ENCODE assay signal across 14 cellular contexts in the genomic region with DNA sequence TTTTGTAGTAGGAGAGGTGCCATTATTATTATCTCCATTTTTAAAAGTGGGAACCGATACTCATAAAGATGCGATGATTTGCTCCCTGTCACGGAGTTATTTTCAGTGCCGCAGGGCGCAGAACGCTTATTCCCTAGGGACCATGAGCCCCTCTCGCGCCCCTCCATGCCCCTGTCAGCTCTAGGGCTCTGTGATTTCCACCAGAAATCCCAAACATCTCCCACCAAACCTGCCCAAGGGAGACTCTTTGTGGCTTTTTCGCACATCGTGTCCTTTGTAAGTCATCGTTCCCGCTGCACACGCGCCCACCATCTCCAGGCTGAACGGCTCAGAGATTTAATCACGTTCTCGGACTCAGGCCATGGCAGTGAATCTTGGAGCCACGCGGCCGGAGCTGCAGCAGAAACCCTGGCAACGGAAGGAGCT.
DNase-seq lines count a peak whose midpoint lies in the region; ATAC-seq and TF ChIP-seq lines count a peak whose summit lies in the region.
"Had no signal": no experiment of that assay in that cellular context is flagged by ENCODE, and none has a peak within 500 bp of the region (broad histone marks: within the 10 kb centered on the region; RNA-seq: fewer than 3 reads in every experiment).

No MANE protein-coding gene starts in this region.

- intact Hi-C loops in heart right ventricle (cut with DNase I): loop anchor here in 2 of 10 donors (10.0 kb wide), 2 partner anchors 144 to 154 kb away; no protein-coding TSS in a partner anchor
- intact Hi-C loops in cardiac septum (cut with DNase I): loop anchor here (5.0 kb wide), 1 partner anchor 91 kb away; no protein-coding TSS in a partner anchor
- intact Hi-C loops in aorta (cut with DNase I): no loop called here

- peak overlapping the region; percentile 41 for H3K27ac Mint-ChIP-seq in nephron progenitor cell

- H3K27me3 Mint-ChIP-seq in nephron progenitor cell (ENCODE audit: low read depth, poor library complexity): peaks cover 2% of the 10 kb centered on the region

- H3K27me3 ChIP-seq in heart right ventricle: no peaks in the 10 kb centered on the region
- H3K27me3 ChIP-seq in aorta (ENCODE audit: control insufficient read depth in 1 of 2, insufficient read depth in 2 of 2, low read length in 1 of 2): no peaks in the 10 kb centered on the region

- no peaks in the 10 kb centered on the region for H3K36me3 Mint-ChIP-seq in nephron progenitor cell (ENCODE audit: low read depth)
- H3K36me3 Mint-ChIP-seq: naive thymus-derived CD4-positive, alpha-beta T cell had no signal

- H3K36me3 ChIP-seq in heart right ventricle (no peaks in the 10 kb centered on the region), aorta (ENCODE audit: control insufficient read depth in 1 of 2, insufficient read depth in 2 of 2, low read length in 1 of 2) (no peaks in the 10 kb centered on the region)

- ATAC-seq in heart right ventricle (peak in 3 of 8 donors; percentile 50 to 65 (median 53)), aorta (ENCODE audit: low FRiP score) (peak; percentile 55), HG03521 (IDR thresholded peaks at IDR 0.05; ENCODE audit: unreplicated experiment) (no peak)
- ATAC-seq: foreskin keratinocyte had no signal

- peaks cover 54% of the 10 kb centered on the region for H3K4me1 Mint-ChIP-seq in nephron progenitor cell

- H3K4me3 Mint-ChIP-seq in nephron progenitor cell: peak overlapping the region; percentile 36

- H3K9me3 ChIP-seq in heart right ventricle: no peaks in the 10 kb centered on the region
- no peaks in the 10 kb centered on the region for H3K9me3 ChIP-seq in aorta (ENCODE audit: control insufficient read depth, low read length)

- H3K4me1 ChIP-seq in heart right ventricle (peaks cover 5 to 24% (median 11%) of the 10 kb centered on the region in 9 donors), aorta (ENCODE audit: control insufficient read depth in 1 of 2, insufficient read depth in 2 of 2, low read length in 2 of 2) (no peaks in the 10 kb centered on the region)

- H3K9me3 Mint-ChIP-seq in nephron progenitor cell: no peaks in the 10 kb centered on the region

- peak overlapping the region in 4 of 10 donors; percentile 4 to 29 (median 24) for H3K4me3 ChIP-seq in heart right ventricle
- H3K4me3 ChIP-seq in coronary artery: peak overlapping the region; percentile 58
- H3K4me3 ChIP-seq in aorta (ENCODE audit: low read length in 2 of 2): no peak overlapping the region

- DNase-seq in heart right ventricle (peak; percentile 9 to 24), cardiac septum (ENCODE audit: low spot score) (no peak), coronary artery (ENCODE audit: low spot score) (no peak), nephron progenitor cell (no peak), aorta (peak in 1 of 2 donors; percentile 52), medulla oblongata (ENCODE audit: extremely low spot score) (no peak), LoVo (ENCODE audit: low spot score) (no peak)
- DNase-seq: activated gamma-delta T cell treated with Interleukin-2 at 50 U/mL for 16 hours; effector CD4-positive, alpha-beta T cell; foreskin keratinocyte; naive thymus-derived CD4-positive, alpha-beta T cell; NK-92 treated with Interleukin-12 subunit alpha and Interleukin-12 subunit beta, amount 100 ng/mL, for 24 hours had no signal

- H3K27ac ChIP-seq in heart right ventricle (peak overlapping the region in 4 of 10 donors; percentile 67 to 70 (median 68)), coronary artery (no peak overlapping the region), aorta (ENCODE audit: low read depth in 1 of 2, low read length in 2 of 2) (no peak overlapping the region)
- H3K27ac ChIP-seq: foreskin keratinocyte, VCaP had no signal

- no peak for TF ChIP-seq CTCF in heart right ventricle (IDR thresholded peaks at IDR 0.05)
- no peak for TF ChIP-seq CTCF in coronary artery (IDR thresholded peaks at IDR 0.05)
- no peak for TF ChIP-seq CTCF in nephron progenitor cell (IDR thresholded peaks at IDR 0.05)

- WGBS in heart right ventricle, 2 donors: 66 to 84% methylated on average over 21 of the region's 21 CpGs
- WGBS in aorta, 2 donors: 61 to 69% methylated on average over 21 of the region's 21 CpGs

Comparison
In these comparisons a context has a peak if more than half of its experiments do, and no peak if none do; other contexts are left out.
1. DNase-seq: peak in heart right ventricle (2 of 2); none in cardiac septum (single experiment), coronary artery (single experiment), nephron progenitor cell (single experiment), medulla oblongata (single experiment) and LoVo (single experiment).